In the genomic region with DNA sequence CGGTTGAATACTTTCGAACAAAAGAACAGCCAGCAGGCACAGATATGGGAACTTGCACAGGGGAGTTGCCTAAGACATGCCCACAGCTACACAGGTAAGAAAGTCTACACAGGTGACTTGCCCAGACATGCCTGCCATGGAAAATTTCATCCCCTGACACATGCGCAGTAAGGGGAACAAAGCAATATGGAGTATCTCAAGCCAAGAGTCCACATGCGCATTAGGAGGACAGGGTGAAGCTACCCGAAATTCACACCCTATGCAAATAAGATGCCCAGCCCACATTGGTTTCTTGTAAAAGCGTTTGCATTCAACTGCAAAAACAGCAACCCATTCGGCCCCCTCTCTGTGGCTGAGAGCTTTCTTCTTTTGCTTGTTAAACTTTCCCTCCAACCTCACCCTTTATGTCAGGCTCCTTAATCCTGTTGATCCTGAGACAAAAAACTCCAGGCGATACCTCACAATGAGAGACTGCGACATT, we compare ENCODE assay signal across 1 cellular context.
TF ChIP-seq lines count a peak whose summit lies in the region.

No MANE protein-coding gene starts in this region.

TF ChIP-seq in WTC11, 78 proteins besides CTCF, POLR2A, EP300 and RAD21 (continued from another document):
- TF ChIP-seq, protein P1, sequence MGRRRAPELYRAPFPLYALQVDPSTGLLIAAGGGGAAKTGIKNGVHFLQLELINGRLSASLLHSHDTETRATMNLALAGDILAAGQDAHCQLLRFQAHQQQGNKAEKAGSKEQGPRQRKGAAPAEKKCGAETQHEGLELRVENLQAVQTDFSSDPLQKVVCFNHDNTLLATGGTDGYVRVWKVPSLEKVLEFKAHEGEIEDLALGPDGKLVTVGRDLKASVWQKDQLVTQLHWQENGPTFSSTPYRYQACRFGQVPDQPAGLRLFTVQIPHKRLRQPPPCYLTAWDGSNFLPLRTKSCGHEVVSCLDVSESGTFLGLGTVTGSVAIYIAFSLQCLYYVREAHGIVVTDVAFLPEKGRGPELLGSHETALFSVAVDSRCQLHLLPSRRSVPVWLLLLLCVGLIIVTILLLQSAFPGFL (CRISPR knock-in tag; IDR thresholded peaks at IDR 0.05; ENCODE audit: borderline replicate concordance): no peak
- 0 out of 2 replicates have a peak, but pooled peaks have one; percentile 49 for TF ChIP-seq NFE2L1 (CRISPR knock-in tag; IDR thresholded peaks at IDR 0.05)
- no peak for TF ChIP-seq ZNF232 (CRISPR knock-in tag; IDR thresholded peaks at IDR 0.05)
- TF ChIP-seq SP1 (CRISPR knock-in tag; conservative IDR thresholded peaks at IDR 0.05): no peak
- TF ChIP-seq ESRRA (CRISPR knock-in tag; IDR thresholded peaks at IDR 0.05; ENCODE audit: borderline replicate concordance): no peak
- no peak for TF ChIP-seq RELA (CRISPR knock-in tag; IDR thresholded peaks at IDR 0.05; ENCODE audit: borderline replicate concordance)
- no peak for TF ChIP-seq CREB1 (CRISPR knock-in tag; IDR thresholded peaks at IDR 0.05)
- TF ChIP-seq TEAD1 (CRISPR knock-in tag; IDR thresholded peaks at IDR 0.05): 0 out of 2 replicates have a peak, but pooled peaks have one; percentile 18
- TF ChIP-seq, protein P2, sequence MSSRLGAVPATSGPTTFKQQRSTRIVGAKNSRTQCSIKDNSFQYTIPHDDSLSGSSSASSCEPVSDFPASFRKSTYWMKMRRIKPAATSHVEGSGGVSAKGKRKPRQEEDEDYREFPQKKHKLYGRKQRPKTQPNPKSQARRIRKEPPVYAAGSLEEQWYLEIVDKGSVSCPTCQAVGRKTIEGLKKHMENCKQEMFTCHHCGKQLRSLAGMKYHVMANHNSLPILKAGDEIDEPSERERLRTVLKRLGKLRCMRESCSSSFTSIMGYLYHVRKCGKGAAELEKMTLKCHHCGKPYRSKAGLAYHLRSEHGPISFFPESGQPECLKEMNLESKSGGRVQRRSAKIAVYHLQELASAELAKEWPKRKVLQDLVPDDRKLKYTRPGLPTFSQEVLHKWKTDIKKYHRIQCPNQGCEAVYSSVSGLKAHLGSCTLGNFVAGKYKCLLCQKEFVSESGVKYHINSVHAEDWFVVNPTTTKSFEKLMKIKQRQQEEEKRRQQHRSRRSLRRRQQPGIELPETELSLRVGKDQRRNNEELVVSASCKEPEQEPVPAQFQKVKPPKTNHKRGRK (CRISPR knock-in tag; IDR thresholded peaks at IDR 0.05; ENCODE audit: borderline replicate concordance): no peak
- peak; percentile 24; the same call in 1 of the 2 replicates for TF ChIP-seq FOXK1 (CRISPR knock-in tag; IDR thresholded peaks at IDR 0.05)
- TF ChIP-seq, protein P3, sequence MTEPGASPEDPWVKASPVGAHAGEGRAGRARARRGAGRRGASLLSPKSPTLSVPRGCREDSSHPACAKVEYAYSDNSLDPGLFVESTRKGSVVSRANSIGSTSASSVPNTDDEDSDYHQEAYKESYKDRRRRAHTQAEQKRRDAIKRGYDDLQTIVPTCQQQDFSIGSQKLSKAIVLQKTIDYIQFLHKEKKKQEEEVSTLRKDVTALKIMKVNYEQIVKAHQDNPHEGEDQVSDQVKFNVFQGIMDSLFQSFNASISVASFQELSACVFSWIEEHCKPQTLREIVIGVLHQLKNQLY (CRISPR knock-in tag; IDR thresholded peaks at IDR 0.05): no peak
- TF ChIP-seq FOXP1 (CRISPR knock-in tag; IDR thresholded peaks at IDR 0.05; ENCODE audit: borderline replicate concordance): no peak
- TF ChIP-seq GTF2I (CRISPR knock-in tag; conservative IDR thresholded peaks at IDR 0.05): no peak
- TF ChIP-seq SMAD4 (CRISPR knock-in tag; IDR thresholded peaks at IDR 0.05): no peak
- peak; percentile 43 for TF ChIP-seq ZNF423 (CRISPR knock-in tag; IDR thresholded peaks at IDR 0.05)
- TF ChIP-seq, protein P4, sequence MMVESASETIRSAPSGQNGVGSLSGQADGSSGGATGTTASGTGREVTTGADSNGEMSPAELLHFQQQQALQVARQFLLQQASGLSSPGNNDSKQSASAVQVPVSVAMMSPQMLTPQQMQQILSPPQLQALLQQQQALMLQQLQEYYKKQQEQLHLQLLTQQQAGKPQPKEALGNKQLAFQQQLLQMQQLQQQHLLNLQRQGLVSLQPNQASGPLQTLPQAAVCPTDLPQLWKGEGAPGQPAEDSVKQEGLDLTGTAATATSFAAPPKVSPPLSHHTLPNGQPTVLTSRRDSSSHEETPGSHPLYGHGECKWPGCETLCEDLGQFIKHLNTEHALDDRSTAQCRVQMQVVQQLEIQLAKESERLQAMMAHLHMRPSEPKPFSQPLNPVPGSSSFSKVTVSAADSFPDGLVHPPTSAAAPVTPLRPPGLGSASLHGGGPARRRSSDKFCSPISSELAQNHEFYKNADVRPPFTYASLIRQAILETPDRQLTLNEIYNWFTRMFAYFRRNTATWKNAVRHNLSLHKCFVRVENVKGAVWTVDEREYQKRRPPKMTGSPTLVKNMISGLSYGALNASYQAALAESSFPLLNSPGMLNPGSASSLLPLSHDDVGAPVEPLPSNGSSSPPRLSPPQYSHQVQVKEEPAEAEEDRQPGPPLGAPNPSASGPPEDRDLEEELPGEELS (CRISPR knock-in tag; IDR thresholded peaks at IDR 0.05): no peak; the same call in 1 of the 2 replicates
- TF ChIP-seq, protein P5, sequence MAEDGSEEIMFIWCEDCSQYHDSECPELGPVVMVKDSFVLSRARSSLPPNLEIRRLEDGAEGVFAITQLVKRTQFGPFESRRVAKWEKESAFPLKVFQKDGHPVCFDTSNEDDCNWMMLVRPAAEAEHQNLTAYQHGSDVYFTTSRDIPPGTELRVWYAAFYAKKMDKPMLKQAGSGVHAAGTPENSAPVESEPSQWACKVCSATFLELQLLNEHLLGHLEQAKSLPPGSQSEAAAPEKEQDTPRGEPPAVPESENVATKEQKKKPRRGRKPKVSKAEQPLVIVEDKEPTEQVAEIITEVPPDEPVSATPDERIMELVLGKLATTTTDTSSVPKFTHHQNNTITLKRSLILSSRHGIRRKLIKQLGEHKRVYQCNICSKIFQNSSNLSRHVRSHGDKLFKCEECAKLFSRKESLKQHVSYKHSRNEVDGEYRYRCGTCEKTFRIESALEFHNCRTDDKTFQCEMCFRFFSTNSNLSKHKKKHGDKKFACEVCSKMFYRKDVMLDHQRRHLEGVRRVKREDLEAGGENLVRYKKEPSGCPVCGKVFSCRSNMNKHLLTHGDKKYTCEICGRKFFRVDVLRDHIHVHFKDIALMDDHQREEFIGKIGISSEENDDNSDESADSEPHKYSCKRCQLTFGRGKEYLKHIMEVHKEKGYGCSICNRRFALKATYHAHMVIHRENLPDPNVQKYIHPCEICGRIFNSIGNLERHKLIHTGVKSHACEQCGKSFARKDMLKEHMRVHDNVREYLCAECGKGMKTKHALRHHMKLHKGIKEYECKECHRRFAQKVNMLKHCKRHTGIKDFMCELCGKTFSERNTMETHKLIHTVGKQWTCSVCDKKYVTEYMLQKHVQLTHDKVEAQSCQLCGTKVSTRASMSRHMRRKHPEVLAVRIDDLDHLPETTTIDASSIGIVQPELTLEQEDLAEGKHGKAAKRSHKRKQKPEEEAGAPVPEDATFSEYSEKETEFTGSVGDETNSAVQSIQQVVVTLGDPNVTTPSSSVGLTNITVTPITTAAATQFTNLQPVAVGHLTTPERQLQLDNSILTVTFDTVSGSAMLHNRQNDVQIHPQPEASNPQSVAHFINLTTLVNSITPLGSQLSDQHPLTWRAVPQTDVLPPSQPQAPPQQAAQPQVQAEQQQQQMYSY (CRISPR knock-in tag; IDR thresholded peaks at IDR 0.05): no peak
- TF ChIP-seq ETV6 (CRISPR knock-in tag; IDR thresholded peaks at IDR 0.05): no peak
- TF ChIP-seq TP53 (CRISPR knock-in tag; IDR thresholded peaks at IDR 0.05): peak; percentile 94
